Comparison of ENCODE assay signal across 19 cellular contexts in genomic region chr6:27239258-27239657, GRCh38. TPM values are rescaled to one million over a fixed set of nuclear protein-coding genes. Genes with fewer than 3 reads are reported as not detected.
A peak's percentile ranks its signal among the peaks of the same experiment; 100 is the strongest.
DNase-seq lines count a peak whose midpoint lies in the region; ATAC-seq and TF ChIP-seq lines count a peak whose summit lies in the region.
"Had no signal": no experiment of that assay in that cellular context is flagged by ENCODE, and none has a peak within 500 bp of the region (broad histone marks: within the 10 kb centered on the region; RNA-seq: fewer than 3 reads in every experiment).

No MANE protein-coding gene starts in this region.

- no peaks in the 10 kb centered on the region for H3K36me3 Mint-ChIP-seq in endodermal cell (ENCODE audit: low read depth)
- peaks cover 0 to 1% (median 0%) of the 10 kb centered on the region in 3 donors for H3K36me3 Mint-ChIP-seq in CD8-positive, alpha-beta memory T cell
- H3K36me3 Mint-ChIP-seq: CD8-positive, alpha-beta T cell had no signal

- POLR2A ChIA-PET in CD8-positive, alpha-beta memory T cell (lab: Charles Lee), result no interaction called here

- H3K4me3 ChIP-seq in MG63, result peak overlapping the region; percentile 46
- H3K4me3 ChIP-seq in endodermal cell (ENCODE audit: low read length), result peak overlapping the region; percentile 75
- no peak overlapping the region for H3K4me3 ChIP-seq in osteoblast (ENCODE audit: insufficient read depth, low read length)
- H3K4me3 ChIP-seq in CD8-positive, alpha-beta memory T cell (ENCODE audit: low read length), result no peak overlapping the region
- H3K4me3 ChIP-seq: BLaER1 had no signal

- CTCF ChIA-PET in CD8-positive, alpha-beta memory T cell (lab: Charles Lee), result no interaction called here

- no peak overlapping the region for H3K27ac ChIP-seq in endodermal cell (ENCODE audit: low read depth, low read length)
- no peak overlapping the region for H3K27ac ChIP-seq in osteoblast (ENCODE audit: low read depth, low read length)
- H3K27ac ChIP-seq in CD8-positive, alpha-beta memory T cell (ENCODE audit: low read depth, low read length), result no peak overlapping the region
- H3K27ac ChIP-seq: BLaER1 had no signal

- H3K36me3 ChIP-seq in ES-I3 (ENCODE audit: insufficient read depth, low read length), result no peaks in the 10 kb centered on the region
- no peaks in the 10 kb centered on the region for H3K36me3 ChIP-seq in MG63
- no peaks in the 10 kb centered on the region for H3K36me3 ChIP-seq in endodermal cell (ENCODE audit: control insufficient read depth, insufficient read depth, low read length)
- no peaks in the 10 kb centered on the region for H3K36me3 ChIP-seq in osteoblast (ENCODE audit: insufficient read depth, low read length)
- no peaks in the 10 kb centered on the region for H3K36me3 ChIP-seq in CD8-positive, alpha-beta memory T cell (ENCODE audit: insufficient read depth, low read length)
- H3K36me3 ChIP-seq: BLaER1 had no signal

- 93% methylated on average over 5 of the region's 6 CpGs; no CpG with 5 or more reads in 1 of the 2 experiments for WGBS in endodermal cell (ENCODE audit: insufficient coverage in 1 of 2, insufficient read length in 1 of 2), 2 experiments

- H3K4me1 ChIP-seq in ES-I3 (ENCODE audit: insufficient read depth, low read length) (no peaks in the 10 kb centered on the region), endodermal cell (ENCODE audit: control insufficient read depth, insufficient read depth, low read length) (no peaks in the 10 kb centered on the region), osteoblast (ENCODE audit: insufficient read depth, low read length) (peaks cover 13% of the 10 kb centered on the region)
- H3K4me1 ChIP-seq in CD8-positive, alpha-beta memory T cell (ENCODE audit: insufficient read depth, low read length), result no peaks in the 10 kb centered on the region
- H3K4me1 ChIP-seq: BLaER1 had no signal

- H3K9me3 Mint-ChIP-seq in endodermal cell, result peaks cover 31% of the 10 kb centered on the region
- H3K9me3 Mint-ChIP-seq in CD8-positive, alpha-beta memory T cell, result peaks cover 6 to 29% (median 27%) of the 10 kb centered on the region in 5 donors

- H3K4me3 Mint-ChIP-seq in endodermal cell, result peak overlapping the region; percentile 61
- H3K4me3 Mint-ChIP-seq in CD8-positive, alpha-beta memory T cell, result no peak overlapping the region
- H3K4me3 Mint-ChIP-seq: CD8-positive, alpha-beta T cell had no signal

- H3K4me1 Mint-ChIP-seq in endodermal cell, result no peaks in the 10 kb centered on the region
- peaks cover 10 to 29% (median 15%) of the 10 kb centered on the region in 3 donors for H3K4me1 Mint-ChIP-seq in CD8-positive, alpha-beta memory T cell

- TF ChIP-seq CTCF in endodermal cell (conservative IDR thresholded peaks at IDR 0.05), result no peak
- no peak for TF ChIP-seq CTCF in osteoblast (IDR thresholded peaks at IDR 0.05; ENCODE audit: extremely low read depth, low read depth, low read length)

- DNase-seq in MG63, result no peak
- no peak for DNase-seq in endodermal cell
- DNase-seq in osteoblast (ENCODE audit: insufficient read length, low spot score, missing footprints), result peak; percentile 35
- DNase-seq in DMS 273 (lab: John Stamatoyannopoulos, UW; ENCODE audit: unreplicated experiment), result no peak
- DNase-seq in CD8-positive, alpha-beta memory T cell, result no peak
- DNase-seq: CD8-positive, alpha-beta T cell; DND-41; GDM1; GOT3; KBM-7; NCI-H1436 treated with DMSO at 0.1 percent for 48 hours; NCI-H2029 treated with DMSO at 0.1 percent for 48 hours; NCI-H2171 treated with DMSO at 0.1 percent for 48 hours; NCI-H446 treated with DMSO at 0.1 percent for 48 hours; NK-92 treated with Interleukin-12 subunit alpha and Interleukin-12 subunit beta, amount 100 ng/mL, for 24 hours; PC-3 had no signal

- H3K9ac ChIP-seq in ES-I3 (ENCODE audit: low read depth, low read length) (peak overlapping the region; percentile 83; the same call in 1 of the 2 replicates), endodermal cell (ENCODE audit: extremely low read depth, low read length, poor library complexity, severe bottlenecking) (no peak overlapping the region)
- H3K9ac ChIP-seq: BLaER1 had no signal

- no peaks in the 10 kb centered on the region for H4K20me1 ChIP-seq in osteoblast (ENCODE audit: insufficient read depth, low read length)
- H4K20me1 ChIP-seq: BLaER1 had no signal

- H3K79me2 ChIP-seq in osteoblast (ENCODE audit: insufficient read depth, low read length), result no peaks in the 10 kb centered on the region

- H3K27me3 Mint-ChIP-seq in endodermal cell (ENCODE audit: insufficient read depth), result peaks cover 33% of the 10 kb centered on the region
- H3K27me3 Mint-ChIP-seq in CD8-positive, alpha-beta memory T cell, result peaks cover 76 to 87% of the 10 kb centered on the region in 2 donors

- H2AFZ ChIP-seq in osteoblast (ENCODE audit: low read length), result no peak overlapping the region

- H3K27me3 ChIP-seq in MG63 (no peaks in the 10 kb centered on the region), endodermal cell (ENCODE audit: control insufficient read depth, insufficient read depth, low read length, poor library complexity, severe bottlenecking) (peaks cover 28% of the 10 kb centered on the region), osteoblast (ENCODE audit: insufficient read depth, low read length) (peaks cover 6% of the 10 kb centered on the region)
- peaks cover 45% of the 10 kb centered on the region for H3K27me3 ChIP-seq in CD8-positive, alpha-beta memory T cell (ENCODE audit: insufficient read depth, low read length, poor library complexity, severe bottlenecking)

- H3K27ac Mint-ChIP-seq in endodermal cell, result no peak overlapping the region
- no peak overlapping the region for H3K27ac Mint-ChIP-seq in CD8-positive, alpha-beta memory T cell
- H3K27ac Mint-ChIP-seq: CD8-positive, alpha-beta T cell had no signal

- H3K4me2 ChIP-seq in osteoblast (ENCODE audit: insufficient read depth, low read length), result peak overlapping the region; percentile 78
- H3K4me2 ChIP-seq: BLaER1 had no signal

- no peak for ATAC-seq in HG02852 (IDR thresholded peaks at IDR 0.05; ENCODE audit: unreplicated experiment)
- ATAC-seq: CD8-positive, alpha-beta T cell; PC-3 had no signal

- H3K9me3 ChIP-seq in ES-I3 (ENCODE audit: control insufficient read depth, insufficient read depth, low read length) (no peaks in the 10 kb centered on the region), MG63 (no peaks in the 10 kb centered on the region), endodermal cell (ENCODE audit: control insufficient read depth, low read length) (peaks cover 39% of the 10 kb centered on the region), osteoblast (ENCODE audit: low read depth, low read length) (no peaks in the 10 kb centered on the region)
- H3K9me3 ChIP-seq in CD8-positive, alpha-beta memory T cell (ENCODE audit: low read length), result no peaks in the 10 kb centered on the region

RNA-seq across cellular contexts. Expression of gene PRSS16, which starts 8.2 kb away (rescaled TPM):
- 0.33 TPM in 1 of 2 replicates, not detected in the other for total RNA-seq in MG63 (2014; rRNA removed; shearing (Covaris generic); ENCODE audit: low replicate concordance)
- total RNA-seq in endodermal cell (10 to 100 TPM; 12.5 to 14.1 TPM), osteoblast (not detected in 2 replicates)
- polyA plus RNA-seq in endodermal cell (2013, experiment 1 of 2), result 3.9 TPM
- 3.4 TPM for polyA plus RNA-seq in endodermal cell (2013, experiment 2 of 2)
- total RNA-seq in CD8-positive, alpha-beta memory T cell, result under 1 TPM; 0.35 to 0.55 TPM
- 1.5 TPM for polyA plus RNA-seq in CD8-positive, alpha-beta memory T cell

Comparison
In these comparisons a context has a peak if more than half of its experiments do, and no peak if none do; other contexts are left out.
1. H3K4me3 ChIP-seq: peak in MG63 (single experiment) and endodermal cell (single experiment); none in osteoblast (single experiment) and CD8-positive, alpha-beta memory T cell (single experiment).
2. RNA of gene PRSS16, which starts 8.2 kb away (total RNA-seq): 12.5 to 14.1 TPM in endodermal cell; 0.35 to 0.55 TPM in CD8-positive, alpha-beta memory T cell, 0.33 TPM in MG63 and not detected in osteoblast; every median in the first group is over 4 times any median in the second.